Comparison of ENCODE assay signal across 3 cellular contexts in genomic region chr1:201742955-201743805, GRCh38.
TF ChIP-seq lines count a peak whose summit lies in the region.

No MANE protein-coding gene starts in this region.

TF ChIP-seq in SK-N-SH, 30 proteins besides CTCF, POLR2A, EP300 and RAD21 (continued from another document):
- TF ChIP-seq ZBTB33 (IDR thresholded peaks at IDR 0.05; ENCODE audit: borderline replicate concordance, low read depth) (no peak), YY1 (IDR thresholded peaks at IDR 0.05; ENCODE audit: low read depth) (no peak), MXI1 (IDR thresholded peaks at IDR 0.05; ENCODE audit: low read depth, low read length) (no peak), MEF2A (IDR thresholded peaks at IDR 0.05; ENCODE audit: borderline replicate concordance, low read depth) (no peak), PBX3 (IDR thresholded peaks at IDR 0.05) (no peak), JUND (IDR thresholded peaks at IDR 0.05) (no peak), NRF1 (IDR thresholded peaks at IDR 0.05; ENCODE audit: low read depth, low read length) (no peak), SIN3A (IDR thresholded peaks at IDR 0.05; ENCODE audit: borderline replicate concordance, low read depth, low read length) (no peak)

TF ChIP-seq in SK-N-SH treated with all-trans-retinoic acid at 6 μM for 48 hours, 23 proteins besides CTCF, POLR2A, EP300 and RAD21:
- TF ChIP-seq POU6F1 (CRISPR knock-in tag; IDR thresholded peaks at IDR 0.05; ENCODE audit: borderline replicate concordance, low read depth) (no peak), ZNF70 (CRISPR knock-in tag; IDR thresholded peaks at IDR 0.05) (no peak), PATZ1 (CRISPR knock-in tag; IDR thresholded peaks at IDR 0.05; ENCODE audit: borderline replicate concordance) (no peak), RARB (CRISPR knock-in tag; IDR thresholded peaks at IDR 0.05) (no peak), ZNF565 (CRISPR knock-in tag; conservative IDR thresholded peaks at IDR 0.05; ENCODE audit: low read depth) (no peak), TCF4 (CRISPR knock-in tag; IDR thresholded peaks at IDR 0.05; ENCODE audit: borderline replicate concordance) (no peak), ISL1 (CRISPR knock-in tag; IDR thresholded peaks at IDR 0.05) (no peak), ZFP3 (CRISPR knock-in tag; IDR thresholded peaks at IDR 0.05) (no peak), SNAI2 (CRISPR knock-in tag; IDR thresholded peaks at IDR 0.05) (no peak), ESRRG (CRISPR knock-in tag; IDR thresholded peaks at IDR 0.05) (no peak), TSHZ2 (CRISPR knock-in tag; IDR thresholded peaks at IDR 0.05) (no peak), CREB5 (CRISPR knock-in tag; IDR thresholded peaks at IDR 0.05; ENCODE audit: low read depth) (no peak), PPARA (CRISPR knock-in tag; IDR thresholded peaks at IDR 0.05; ENCODE audit: borderline replicate concordance) (no peak), ZNF8 (CRISPR knock-in tag; IDR thresholded peaks at IDR 0.05) (no peak), OSR1 (CRISPR knock-in tag; IDR thresholded peaks at IDR 0.05) (no peak), CSRNP3 (CRISPR knock-in tag; IDR thresholded peaks at IDR 0.05) (no peak)
TF ChIP-seq in SK-N-SH treated with all-trans-retinoic acid at 6 μM for 48 hours: peak in this region for 0.

TF ChIP-seq in HCT116, 20 proteins besides CTCF, POLR2A, EP300 and RAD21 (continued from another document):
- no peak for TF ChIP-seq ZBTB33 (IDR thresholded peaks at IDR 0.05; ENCODE audit: extremely low read depth, insufficient replicate concordance, low read length)
- no peak for TF ChIP-seq CBX3 (IDR thresholded peaks at IDR 0.05; ENCODE audit: low read depth)
- no peak for TF ChIP-seq ATF3 (IDR thresholded peaks at IDR 0.05)
- TF ChIP-seq ELF1 (IDR thresholded peaks at IDR 0.05; ENCODE audit: borderline replicate concordance, low read depth) = no peak
- no peak for TF ChIP-seq CEBPB (IDR thresholded peaks at IDR 0.05; ENCODE audit: low read depth)
- no peak for TF ChIP-seq REST (IDR thresholded peaks at IDR 0.05; ENCODE audit: low read depth)
- TF ChIP-seq ZFX (IDR thresholded peaks at IDR 0.05) = no peak
- no peak for TF ChIP-seq SP1 (IDR thresholded peaks at IDR 0.05; ENCODE audit: low read depth)
TF ChIP-seq in HCT116: peak in this region for 0.
